18 cellular contexts compared by ENCODE assay signal in the genomic region with DNA sequence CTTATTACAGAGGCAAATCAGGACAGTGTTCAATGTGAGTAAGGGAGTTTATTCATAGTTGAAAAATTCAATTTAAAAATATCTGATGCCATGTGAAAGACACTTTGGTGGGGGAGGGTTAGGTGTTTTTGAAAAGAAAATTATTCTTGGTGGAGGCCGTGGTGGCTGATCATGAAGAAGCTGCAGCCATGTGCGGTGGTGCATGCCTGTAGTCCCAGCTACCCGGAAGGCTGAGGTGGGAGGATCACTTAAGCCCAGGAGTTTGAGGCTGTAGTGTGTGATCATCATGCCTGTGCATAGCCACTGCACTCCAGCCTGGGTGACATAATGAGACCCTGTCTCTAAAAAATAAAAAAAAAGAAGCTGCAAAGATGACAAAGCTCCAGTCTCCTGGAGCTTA. TPM values are rescaled to one million over a fixed set of nuclear protein-coding genes. Genes with fewer than 3 reads are reported as not detected.
DNase-seq lines count a peak whose midpoint lies in the region; ATAC-seq, FAIRE-seq and TF ChIP-seq lines count a peak whose summit lies in the region.
"Had no signal": no experiment of that assay in that cellular context is flagged by ENCODE, and none has a peak within 500 bp of the region (broad histone marks: within the 10 kb centered on the region; RNA-seq: fewer than 3 reads in every experiment).

No MANE protein-coding gene starts in this region.

- DNase-seq in NCI-H2171 (lab: John Stamatoyannopoulos, UW), result peak; percentile 15
- no peak for DNase-seq in NCI-H2171 treated with DMSO at 0.1 percent for 48 hours (lab: John Stamatoyannopoulos, UW)
- no peak for DNase-seq in GM12892 (ENCODE audit: insufficient read length)
- DNase-seq in NAMALWA (ENCODE audit: low spot score), result peak; percentile 33
- no peak for DNase-seq in mesenchymal stem cell
- DNase-seq in activated CD4-positive, CD25-positive, alpha-beta regulatory T cell treated with anti-CD3 and anti-CD28 coated beads, Interleukin-2, amount 50 U/mL, for 72 hours, result no peak
- DNase-seq: activated CD4-positive, alpha-beta T cell treated with anti-CD3 and anti-CD28 coated beads, Interleukin-2, amount 50 U/mL, for 48 hours; aorta; left ventricle myocardium inferior; NCI-H2029; NCI-H526; stimulated activated naive CD8-positive, alpha-beta T cell treated with anti-CD3 and anti-CD28 coated beads, Interleukin-15, Interleukin-2, amounts not matched to agents 100 U/mL and 50 U/mL, for 24 hours; upper lobe of right lung had no signal

- ATAC-seq in GM18873 (IDR thresholded peaks at IDR 0.05; ENCODE audit: low FRiP score, unreplicated experiment), result no peak
- ATAC-seq in HG02884 (IDR thresholded peaks at IDR 0.05; ENCODE audit: unreplicated experiment), result no peak
- ATAC-seq: stimulated activated naive CD8-positive, alpha-beta T cell treated with anti-CD3 and anti-CD28 coated beads, Interleukin-15, Interleukin-2, amounts not matched to agents 100 U/mL and 50 U/mL, for 24 hours; upper lobe of right lung had no signal

- peak overlapping the region; percentile 21 for H3K4me2 ChIP-seq in mesenchymal stem cell (ENCODE audit: low read length, poor library complexity, severe bottlenecking)

- H3K23ac ChIP-seq in mesenchymal stem cell (ENCODE audit: low read length in 2 of 2), result no peak overlapping the region

- no peak overlapping the region for H2BK15ac ChIP-seq in mesenchymal stem cell (ENCODE audit: low read depth, poor library complexity, severe bottlenecking)

- H3K9ac ChIP-seq in mesenchymal stem cell (ENCODE audit: low read length), result no peak overlapping the region

- H3K27ac ChIP-seq in mesenchymal stem cell (ENCODE audit: low read length, poor library complexity, severe bottlenecking), result no peak overlapping the region
- H3K27ac ChIP-seq: left ventricle myocardium inferior, prostate gland, SJSA1, upper lobe of right lung had no signal

- H3K14ac ChIP-seq in mesenchymal stem cell (ENCODE audit: low read length in 2 of 2), result no peak overlapping the region

- no peak overlapping the region for H2BK12ac ChIP-seq in mesenchymal stem cell (ENCODE audit: low read length in 2 of 2)

- H3K36me3 ChIP-seq in mesenchymal stem cell (ENCODE audit: control insufficient read depth in 1 of 2, insufficient read depth in 2 of 2, low read depth in 1 of 2, low read length in 2 of 2), result no peaks in the 10 kb centered on the region
- H3K36me3 ChIP-seq: left ventricle myocardium inferior, prostate gland, upper lobe of right lung had no signal

- no peak overlapping the region for H4K8ac ChIP-seq in mesenchymal stem cell (ENCODE audit: low read length)

- H3K18ac ChIP-seq in mesenchymal stem cell (ENCODE audit: low read depth in 1 of 2, low read length in 2 of 2), result peak overlapping the region in 1 of 2 experiments; percentile 21

- H2BK120ac ChIP-seq in mesenchymal stem cell (ENCODE audit: low read depth, low read length), result no peak overlapping the region

- H2BK5ac ChIP-seq in mesenchymal stem cell (ENCODE audit: low read depth, low read length, poor library complexity, severe bottlenecking), result no peak overlapping the region

- H3K4ac ChIP-seq in mesenchymal stem cell (ENCODE audit: low read depth in 1 of 2, low read length in 2 of 2), result no peak overlapping the region

- peaks cover 6% of the 10 kb centered on the region for H3K4me1 ChIP-seq in mesenchymal stem cell (ENCODE audit: control insufficient read depth, insufficient read depth, low read depth, low read length)
- H3K4me1 ChIP-seq: prostate gland had no signal

- no peak overlapping the region for H2AK5ac ChIP-seq in mesenchymal stem cell (ENCODE audit: low read length, severe bottlenecking)

- 92% methylated on average over 3 of the region's 3 CpGs for WGBS in mesenchymal stem cell

- no peaks in the 10 kb centered on the region for H3K9me3 ChIP-seq in mesenchymal stem cell (ENCODE audit: control insufficient read depth, low read length)
- H3K9me3 ChIP-seq: prostate gland, SJSA1, upper lobe of right lung had no signal

- peaks cover 16% of the 10 kb centered on the region for H3K79me1 ChIP-seq in mesenchymal stem cell (replicated peaks; ENCODE audit: low read length, poor library complexity, severe bottlenecking)

- H4K91ac ChIP-seq in mesenchymal stem cell (ENCODE audit: low read length), result no peak overlapping the region

- no peak for TF ChIP-seq POLR2A in GM12892 (IDR thresholded peaks at IDR 0.05; ENCODE audit: low read depth, low read length)

- H2AFZ ChIP-seq in mesenchymal stem cell (ENCODE audit: low read depth, low read length), result no peak overlapping the region

- FAIRE-seq in GM12892 (lab: Jason Lieb, UNC), result peak; percentile 60
- FAIRE-seq: endometrium had no signal

- no peaks in the 10 kb centered on the region for H3K27me3 ChIP-seq in mesenchymal stem cell (ENCODE audit: control insufficient read depth in 1 of 2, insufficient read depth in 1 of 2, low read length in 2 of 2)
- H3K27me3 ChIP-seq: SJSA1, upper lobe of right lung had no signal

- H3K4me3 ChIP-seq in mesenchymal stem cell (ENCODE audit: insufficient read depth in 1 of 2, low read depth in 1 of 2, low read length in 2 of 2), result no peak overlapping the region
- H3K4me3 ChIP-seq: left ventricle myocardium inferior, prostate gland, SJSA1, upper lobe of right lung had no signal

RNA-seq across cellular contexts. Expression of a gene that starts 28.6 kb away (rescaled TPM):
- polyA plus RNA-seq in GM12892 (2012; ENCODE audit: missing spikeins), result 5.0 TPM
- polyA plus RNA-seq in mesenchymal stem cell (2013, experiment 1 of 2), result 6.2 TPM
- polyA plus RNA-seq in mesenchymal stem cell (2013, experiment 2 of 2), result 6.5 TPM

Comparison
In these comparisons a context has a peak if more than half of its experiments do, and no peak if none do; other contexts are left out.
1. DNase-seq: peak in NCI-H2171 (single experiment) and NAMALWA (single experiment); none in NCI-H2171 treated with DMSO at 0.1 percent for 48 hours (single experiment), GM12892 (single experiment), mesenchymal stem cell (single experiment) and activated CD4-positive, CD25-positive, alpha-beta regulatory T cell treated with anti-CD3 and anti-CD28 coated beads, Interleukin-2, amount 50 U/mL, for 72 hours (single experiment).